In the genomic region with DNA sequence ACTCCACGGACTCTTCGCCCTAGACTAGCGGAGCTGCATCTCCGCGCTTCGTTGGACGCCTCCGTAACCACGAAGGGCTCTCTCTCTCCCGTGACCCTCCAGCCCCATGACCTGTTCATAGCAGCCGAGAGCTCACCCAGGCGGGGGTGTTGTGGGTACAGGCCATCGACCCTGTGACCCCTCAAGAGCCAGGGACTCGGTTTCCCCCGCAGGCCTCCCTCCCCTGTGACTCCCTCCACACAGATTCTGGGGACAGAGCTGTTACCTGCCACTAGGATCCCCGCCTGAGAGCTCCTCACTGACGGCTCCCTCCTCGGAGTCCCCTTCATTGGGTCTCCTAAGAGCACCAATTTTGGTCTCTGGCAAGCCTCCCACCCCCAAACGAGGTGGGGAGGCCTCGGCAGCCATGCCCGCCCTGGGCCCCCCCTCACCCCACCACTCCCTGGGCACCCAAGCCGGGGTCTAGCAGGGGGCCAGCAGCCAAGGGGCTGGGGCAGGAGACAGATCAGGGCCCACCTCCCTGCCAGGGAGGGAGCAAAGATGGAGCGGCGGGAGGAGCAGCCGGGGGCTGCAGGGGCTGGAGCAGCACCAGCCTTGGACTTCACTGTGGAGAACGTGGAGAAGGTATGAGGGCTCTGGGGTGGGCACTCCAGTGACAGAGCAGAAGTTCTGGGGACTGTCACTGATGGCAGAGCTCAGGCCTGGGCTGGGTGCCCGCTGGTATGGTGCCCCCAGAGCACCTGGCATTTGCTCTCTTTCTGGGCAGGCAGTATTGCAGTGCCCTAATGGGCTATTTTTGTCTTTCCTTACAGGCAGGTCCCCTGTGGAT, we compare ENCODE assay signal across 1 cellular context.
TF ChIP-seq lines count a peak whose summit lies in the region.

No MANE protein-coding gene starts in this region.

TF ChIP-seq in SK-N-SH, 30 proteins besides CTCF, POLR2A, EP300 and RAD21 (continued from another document):
- TF ChIP-seq, protein P1, sequence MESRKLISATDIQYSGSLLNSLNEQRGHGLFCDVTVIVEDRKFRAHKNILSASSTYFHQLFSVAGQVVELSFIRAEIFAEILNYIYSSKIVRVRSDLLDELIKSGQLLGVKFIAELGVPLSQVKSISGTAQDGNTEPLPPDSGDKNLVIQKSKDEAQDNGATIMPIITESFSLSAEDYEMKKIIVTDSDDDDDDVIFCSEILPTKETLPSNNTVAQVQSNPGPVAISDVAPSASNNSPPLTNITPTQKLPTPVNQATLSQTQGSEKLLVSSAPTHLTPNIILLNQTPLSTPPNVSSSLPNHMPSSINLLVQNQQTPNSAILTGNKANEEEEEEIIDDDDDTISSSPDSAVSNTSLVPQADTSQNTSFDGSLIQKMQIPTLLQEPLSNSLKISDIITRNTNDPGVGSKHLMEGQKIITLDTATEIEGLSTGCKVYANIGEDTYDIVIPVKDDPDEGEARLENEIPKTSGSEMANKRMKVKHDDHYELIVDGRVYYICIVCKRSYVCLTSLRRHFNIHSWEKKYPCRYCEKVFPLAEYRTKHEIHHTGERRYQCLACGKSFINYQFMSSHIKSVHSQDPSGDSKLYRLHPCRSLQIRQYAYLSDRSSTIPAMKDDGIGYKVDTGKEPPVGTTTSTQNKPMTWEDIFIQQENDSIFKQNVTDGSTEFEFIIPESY (IDR thresholded peaks at IDR 0.05; ENCODE audit: borderline replicate concordance, low read depth) = no peak
- TF ChIP-seq FOXM1 (IDR thresholded peaks at IDR 0.05; ENCODE audit: low read depth) = no peak
- TF ChIP-seq RXRA (IDR thresholded peaks at IDR 0.05; ENCODE audit: borderline replicate concordance, low read depth) = no peak
